In the genomic region with DNA sequence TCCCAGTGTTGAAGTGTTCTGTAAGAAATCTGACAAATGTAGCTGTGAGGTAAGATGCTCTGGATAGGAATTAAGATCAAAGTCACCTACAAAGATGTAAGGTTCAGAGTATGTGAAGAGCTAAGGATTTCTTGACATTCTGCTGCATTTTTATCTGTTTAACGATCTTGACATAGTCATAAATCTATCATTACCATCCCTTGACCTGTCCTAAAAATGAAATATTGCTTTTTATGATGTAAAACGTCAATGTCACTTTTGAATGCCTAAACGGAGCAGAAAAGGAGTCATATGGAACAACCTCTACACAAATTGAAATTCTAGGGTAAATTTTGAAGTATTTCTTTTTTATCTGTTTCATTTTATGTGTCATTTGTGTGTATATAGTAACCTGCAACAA, we compare ENCODE assay signal across 30 cellular contexts.
"Had no signal": no experiment of that assay in that cellular context is flagged by ENCODE, and none has a peak within 500 bp of the region (broad histone marks: within the 10 kb centered on the region; RNA-seq: fewer than 3 reads in every experiment).

No MANE protein-coding gene starts in this region.

- H3K4me3 ChIP-seq: coronary artery, dorsolateral prefrontal cortex, esophagus muscularis mucosa, gastroesophageal sphincter, heart right ventricle had no signal

- DNase-seq: activated B cell treated with CpG ODN at 0.5 μM for 24 hours; activated CD4-positive, alpha-beta T cell treated with anti-CD3 and anti-CD28 coated beads for 48 hours; activated CD4-positive, alpha-beta T cell treated with anti-CD3 and anti-CD28 coated beads, Interleukin-2, amount 50 U/mL, for 1 hour; activated CD4-positive, alpha-beta T cell treated with anti-CD3 and anti-CD28 coated beads, Interleukin-2, amount 50 U/mL, for 48 hours; activated CD8-positive, alpha-beta memory T cell treated with anti-CD3 and anti-CD28 coated beads for 24 hours; activated CD8-positive, alpha-beta T cell treated with anti-CD3 and anti-CD28 coated beads for 36 hours; activated effector memory CD4-positive, alpha-beta T cell treated with Interleukin-2 at 50 U/mL for 16 hours; activated gamma-delta T cell treated with Interleukin-2 at 50 U/mL for 16 hours; activated naive CD4-positive, alpha-beta T cell treated with anti-CD3 and anti-CD28 coated beads, Interleukin-2, amount 50 U/mL, for 16 hours; activated naive CD4-positive, alpha-beta T cell treated with Interleukin-2 at 50 U/mL for 16 hours; activated T-cell treated with anti-CD3 and anti-CD28 coated beads, Interleukin-2, amount 50 U/mL, for 4 hours; amniotic stem cell; anterior cingulate cortex; brain microvascular endothelial cell; dorsolateral prefrontal cortex; effector memory CD4-positive, alpha-beta T cell; endodermal cell; erythroblast; foreskin melanocyte; heart right ventricle; T-helper 17 cell; T1000; WERI-Rb-1 had no signal

- H3K9me3 ChIP-seq: gastroesophageal sphincter had no signal

- H3K4me1 ChIP-seq: esophagus muscularis mucosa, gastroesophageal sphincter, heart right ventricle had no signal

- FAIRE-seq: astrocyte, bronchial epithelial cell had no signal

- H3K27me3 ChIP-seq: brain microvascular endothelial cell, dorsolateral prefrontal cortex, esophagus muscularis mucosa, gastroesophageal sphincter, heart right ventricle had no signal

- H3K27ac ChIP-seq: brain microvascular endothelial cell, coronary artery, dorsolateral prefrontal cortex, esophagus muscularis mucosa, gastroesophageal sphincter, heart right ventricle, WERI-Rb-1 had no signal

- H3K36me3 ChIP-seq: brain microvascular endothelial cell, esophagus muscularis mucosa, gastroesophageal sphincter, heart right ventricle, WERI-Rb-1 had no signal

- ATAC-seq: activated CD4-positive, CD25-positive, alpha-beta regulatory T cell treated with anti-CD3 and anti-CD28 coated beads, Interleukin-2, amount 50 U/mL, for 24 hours; activated CD8-positive, alpha-beta T cell treated with anti-CD3 and anti-CD28 coated beads for 36 hours; activated T-cell treated with anti-CD3 and anti-CD28 coated beads, Interleukin-2, amount 50 U/mL, for 4 hours; activated T-helper 17 cell treated with anti-CD3 and anti-CD28 coated beads, Interleukin-2, amount 50 U/mL, for 72 hours; gastroesophageal sphincter; heart right ventricle; T-helper 17 cell had no signal
